ENCODE assay signal across 19 cellular contexts in the genomic region with DNA sequence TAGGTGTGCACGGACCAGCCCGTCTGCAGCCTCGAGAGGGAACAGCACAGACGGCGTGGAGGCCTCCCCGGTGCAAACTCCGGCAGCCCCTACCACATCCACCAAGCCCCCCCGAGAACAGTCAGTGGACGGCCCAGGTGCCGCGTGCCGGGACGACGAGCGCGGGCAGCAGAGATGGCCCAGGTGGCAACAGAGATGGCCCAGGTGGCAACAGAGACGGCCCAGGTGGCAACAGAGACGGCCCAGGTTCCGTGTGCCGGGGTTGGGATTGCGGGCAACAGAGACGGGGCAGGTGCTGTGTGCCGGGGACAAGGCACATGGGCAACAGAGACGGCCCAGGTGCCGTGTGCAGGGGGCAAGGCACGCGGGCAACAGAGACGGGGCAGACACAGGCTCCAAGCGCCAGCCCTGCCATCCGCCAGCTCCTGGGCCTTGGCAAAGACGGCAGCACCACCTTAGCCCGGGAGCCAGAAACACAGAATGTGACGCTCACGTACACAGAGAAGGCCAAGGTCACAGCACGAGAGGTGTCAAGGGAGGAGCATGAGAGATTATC.
"Had no signal": no experiment of that assay in that cellular context is flagged by ENCODE, and none has a peak within 500 bp of the region (broad histone marks: within the 10 kb centered on the region; RNA-seq: fewer than 3 reads in every experiment).

No MANE protein-coding gene starts in this region.

- ATAC-seq: activated T-helper 17 cell treated with anti-CD3 and anti-CD28 coated beads, Interleukin-2, amount 50 U/mL, for 72 hours; SK-N-SH treated with all-trans-retinoic acid at 6 μM for 48 hours; stimulated activated naive CD8-positive, alpha-beta T cell treated with anti-CD3 and anti-CD28 coated beads, Interleukin-15, Interleukin-2, amounts not matched to agents 100 U/mL and 50 U/mL, for 24 hours had no signal

- H3K27ac ChIP-seq: cardiac muscle cell, colonic mucosa, left lung, pancreas, transverse colon had no signal

- H3K9me3 ChIP-seq: colonic mucosa, left lung, pancreas, transverse colon had no signal

- H3K27ac Mint-ChIP-seq: activated T-helper 17 cell treated with anti-CD3 and anti-CD28 coated beads, Interleukin-2, amount 50 U/mL, for 72 hours; natural killer cell treated with Interleukin-12 subunit alpha and Interleukin-12 subunit beta and Interleukin-15 and Interleukin-18, amount 100 ng/mL, for 72 hours had no signal

- FAIRE-seq: astrocyte, endometrium, pancreas, small intestine had no signal

- H3K4me3 ChIP-seq: cardiac muscle cell, colonic mucosa, left lung, pancreas, transverse colon had no signal

- H3K4me1 Mint-ChIP-seq: activated T-helper 17 cell treated with anti-CD3 and anti-CD28 coated beads, Interleukin-2, amount 50 U/mL, for 72 hours had no signal

- H3K27me3 Mint-ChIP-seq: activated T-helper 17 cell treated with anti-CD3 and anti-CD28 coated beads, Interleukin-2, amount 50 U/mL, for 72 hours; natural killer cell treated with Interleukin-12 subunit alpha and Interleukin-12 subunit beta and Interleukin-15 and Interleukin-18, amount 100 ng/mL, for 72 hours had no signal

- DNase-seq: activated CD4-positive, alpha-beta T cell treated with anti-CD3 and anti-CD28 coated beads for 1 hour; activated CD4-positive, alpha-beta T cell treated with anti-CD3 and anti-CD28 coated beads, Interleukin-2, amount 50 U/mL, for 4 hours; activated naive CD4-positive, alpha-beta T cell treated with Interleukin-2 at 50 U/mL for 16 hours; activated T-cell treated with anti-CD3 and anti-CD28 coated beads for 4 hours; colonic mucosa; mesenchymal stem cell; small intestine; stimulated activated naive CD8-positive, alpha-beta T cell treated with anti-CD3 and anti-CD28 coated beads, Interleukin-15, Interleukin-2, amounts not matched to agents 100 U/mL and 50 U/mL, for 24 hours; T-helper 1 cell; T1000; transverse colon had no signal

- H3K36me3 ChIP-seq: cardiac muscle cell, colonic mucosa, transverse colon had no signal

- H3K4me1 ChIP-seq: colonic mucosa, left lung, pancreas, transverse colon had no signal

- H3K27me3 ChIP-seq: cardiac muscle cell, colonic mucosa, left lung, pancreas, transverse colon had no signal

- H3K9me3 Mint-ChIP-seq: activated T-helper 17 cell treated with anti-CD3 and anti-CD28 coated beads, Interleukin-2, amount 50 U/mL, for 72 hours; natural killer cell treated with Interleukin-12 subunit alpha and Interleukin-12 subunit beta and Interleukin-15 and Interleukin-18, amount 100 ng/mL, for 72 hours had no signal

- H3K4me3 Mint-ChIP-seq: activated T-helper 17 cell treated with anti-CD3 and anti-CD28 coated beads, Interleukin-2, amount 50 U/mL, for 72 hours; natural killer cell treated with Interleukin-12 subunit alpha and Interleukin-12 subunit beta and Interleukin-15 and Interleukin-18, amount 100 ng/mL, for 72 hours had no signal
